In the genomic region with DNA sequence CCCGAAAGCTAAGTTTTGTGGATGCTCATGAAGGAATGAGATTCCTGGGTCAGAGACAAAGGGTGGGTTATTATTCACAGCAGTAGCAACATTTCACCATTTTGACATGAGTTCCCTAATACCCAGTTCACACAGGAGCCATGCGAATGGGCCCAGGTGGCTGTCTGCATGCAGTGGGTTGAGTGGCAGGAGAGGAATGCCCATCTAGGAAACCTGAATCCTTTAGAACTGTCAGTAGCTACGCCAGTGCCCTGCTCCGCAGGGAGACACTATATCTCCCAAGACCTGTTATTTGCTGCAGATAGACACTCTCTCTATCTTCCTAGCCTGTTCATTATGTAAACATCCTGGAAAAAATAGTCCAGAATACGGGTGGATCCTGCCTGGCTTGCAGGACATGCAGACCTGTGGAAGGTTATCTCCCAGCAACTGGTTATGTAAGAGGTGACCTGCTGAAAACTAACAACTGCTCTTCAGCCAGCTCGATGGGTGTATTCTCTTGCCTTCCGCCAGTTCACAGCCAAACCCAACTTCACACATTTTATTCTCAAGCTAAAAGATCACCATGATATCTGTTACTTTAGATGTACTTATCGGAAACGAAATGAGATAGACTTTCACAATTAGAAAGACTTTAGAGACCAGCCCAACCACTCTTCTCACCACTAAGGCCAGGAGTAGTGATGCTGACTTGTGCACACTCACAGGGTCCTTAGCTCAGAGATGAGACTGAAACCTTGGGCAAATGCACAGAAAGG, we compare ENCODE assay signal across 12 cellular contexts. TPM values are rescaled to one million over a fixed set of nuclear protein-coding genes. Genes with fewer than 3 reads are reported as not detected.
DNase-seq lines count a peak whose midpoint lies in the region; ATAC-seq and TF ChIP-seq lines count a peak whose summit lies in the region.
"Had no signal": no experiment of that assay in that cellular context is flagged by ENCODE, and none has a peak within 500 bp of the region (broad histone marks: within the 10 kb centered on the region; RNA-seq: fewer than 3 reads in every experiment).

No MANE protein-coding gene starts in this region.

- peaks cover 0 to 11% (median 0%) of the 10 kb centered on the region in 3 experiments for H3K36me3 ChIP-seq in naive thymus-derived CD4-positive, alpha-beta T cell (ENCODE audit: control insufficient read depth in 2 of 3, insufficient read depth in 3 of 3, low read length in 3 of 3)
- H3K36me3 ChIP-seq: lower lobe of right lung had no signal

- no peak for TF ChIP-seq CTCF in mesothelial cell of epicardium (IDR thresholded peaks at IDR 0.05; ENCODE audit: unreplicated experiment)

- H3K4me1 Mint-ChIP-seq in activated CD4-positive, alpha-beta memory T cell treated with anti-CD3 and anti-CD28 coated beads for 36 hours (ENCODE audit: low read depth), result peaks cover 86% of the 10 kb centered on the region
- H3K4me1 Mint-ChIP-seq in naive thymus-derived CD4-positive, alpha-beta T cell, result peaks cover 45 to 97% (median 88%) of the 10 kb centered on the region in 7 donors
- H3K4me1 Mint-ChIP-seq in mesothelial cell of epicardium, result peaks cover 35% of the 10 kb centered on the region

- CTCF ChIA-PET in activated CD4-positive, alpha-beta memory T cell treated with anti-CD3 and anti-CD28 coated beads for 36 hours (lab: Charles Lee), result interaction anchor here (1.0 to 2.3 kb wide), 6 partner anchors 11 to 139 kb away, joined by 3 to 9 read pairs (median 4); no protein-coding TSS in a partner anchor
- CTCF ChIA-PET in naive thymus-derived CD4-positive, alpha-beta T cell (lab: Charles Lee), result interaction anchor here (1.4 kb wide), 2 partner anchors 19 to 138 kb away, joined by 4 read pairs; no protein-coding TSS in a partner anchor

- peak; percentile 62 for ATAC-seq in naive thymus-derived CD4-positive, alpha-beta T cell
- ATAC-seq in GM18873 (IDR thresholded peaks at IDR 0.05; ENCODE audit: low FRiP score, unreplicated experiment) (no peak), GM18909 (IDR thresholded peaks at IDR 0.05; ENCODE audit: poor library complexity, unreplicated experiment) (no peak)
- ATAC-seq: lower lobe of right lung; stimulated activated memory B cell treated with anti-CD40 and anti-IgM and Interleukin-4, amounts not matched to agents 10 μg/mL and 1 μg/mL and 100 μg/mL, for 72 hours had no signal

- intact Hi-C loops in activated CD4-positive, alpha-beta memory T cell treated with anti-CD3 and anti-CD28 coated beads for 36 hours (cut with micrococcal nuclease), result loop anchor here (1.0 kb wide), 1 partner anchor 8 kb away; no protein-coding TSS in a partner anchor
- intact Hi-C loops in naive thymus-derived CD4-positive, alpha-beta T cell (cut with micrococcal nuclease), result no loop called here

- peak overlapping the region; percentile 34 for H3K27ac ChIP-seq in naive thymus-derived CD4-positive, alpha-beta T cell (ENCODE audit: low read depth, low read length)
- H3K27ac ChIP-seq: lower lobe of right lung had no signal

- DNase-seq in stimulated activated CD4-positive, alpha-beta T cell treated with anti-CD3 and anti-CD28 coated beads, Interleukin-4, amount 100 ng/mL, for 24 hours, result peak; percentile 41
- DNase-seq in stimulated activated CD4-positive, alpha-beta T cell treated with anti-CD3 and anti-CD28 coated beads, Interleukin-15, amount 100 ng/mL, for 24 hours, result no peak
- peak; percentile 61 for DNase-seq in activated CD4-positive, alpha-beta memory T cell treated with anti-CD3 and anti-CD28 coated beads for 36 hours
- no peak for DNase-seq in naive thymus-derived CD4-positive, alpha-beta T cell
- DNase-seq in mesothelial cell of epicardium (ENCODE audit: low spot score in 2 of 2, unreplicated experiment in 2 of 2), result no peak
- DNase-seq in SW 1271 (lab: John Stamatoyannopoulos, UW), result no peak
- DNase-seq: lower lobe of right lung, NCI-H1048, NCI-H524 had no signal

- H3K9me3 Mint-ChIP-seq in activated CD4-positive, alpha-beta memory T cell treated with anti-CD3 and anti-CD28 coated beads for 36 hours, result no peaks in the 10 kb centered on the region
- H3K9me3 Mint-ChIP-seq in naive thymus-derived CD4-positive, alpha-beta T cell, result no peaks in the 10 kb centered on the region
- H3K9me3 Mint-ChIP-seq in mesothelial cell of epicardium, result no peaks in the 10 kb centered on the region
- H3K9me3 Mint-ChIP-seq: stimulated activated memory B cell treated with anti-CD40 and anti-IgM and Interleukin-4, amounts not matched to agents 10 μg/mL and 1 μg/mL and 100 μg/mL, for 72 hours had no signal

- H3K27me3 Mint-ChIP-seq in activated CD4-positive, alpha-beta memory T cell treated with anti-CD3 and anti-CD28 coated beads for 36 hours, result no peaks in the 10 kb centered on the region
- H3K27me3 Mint-ChIP-seq in naive thymus-derived CD4-positive, alpha-beta T cell, result no peaks in the 10 kb centered on the region
- H3K27me3 Mint-ChIP-seq in mesothelial cell of epicardium (ENCODE audit: low read depth), result no peaks in the 10 kb centered on the region
- H3K27me3 Mint-ChIP-seq: stimulated activated memory B cell treated with anti-CD40 and anti-IgM and Interleukin-4, amounts not matched to agents 10 μg/mL and 1 μg/mL and 100 μg/mL, for 72 hours had no signal

- H3K4me1 ChIP-seq in naive thymus-derived CD4-positive, alpha-beta T cell (ENCODE audit: control insufficient read depth in 2 of 2, insufficient read depth in 2 of 2, low read length in 2 of 2), result peaks cover 45 to 71% of the 10 kb centered on the region in 2 donors

- no peak overlapping the region for H3K4me3 ChIP-seq in naive thymus-derived CD4-positive, alpha-beta T cell (ENCODE audit: low read length)
- H3K4me3 ChIP-seq: lower lobe of right lung had no signal

- H3K4me3 Mint-ChIP-seq in activated CD4-positive, alpha-beta memory T cell treated with anti-CD3 and anti-CD28 coated beads for 36 hours, result peak overlapping the region; percentile 13
- peak overlapping the region in 2 of 10 donors; percentile 39 to 42 for H3K4me3 Mint-ChIP-seq in naive thymus-derived CD4-positive, alpha-beta T cell
- H3K4me3 Mint-ChIP-seq in mesothelial cell of epicardium, result no peak overlapping the region
- H3K4me3 Mint-ChIP-seq: stimulated activated memory B cell treated with anti-CD40 and anti-IgM and Interleukin-4, amounts not matched to agents 10 μg/mL and 1 μg/mL and 100 μg/mL, for 72 hours had no signal

- peaks cover 25% of the 10 kb centered on the region for H3K36me3 Mint-ChIP-seq in activated CD4-positive, alpha-beta memory T cell treated with anti-CD3 and anti-CD28 coated beads for 36 hours
- peaks cover 0 to 46% (median 15%) of the 10 kb centered on the region in 5 donors for H3K36me3 Mint-ChIP-seq in naive thymus-derived CD4-positive, alpha-beta T cell
- H3K36me3 Mint-ChIP-seq in mesothelial cell of epicardium, result peaks cover 1% of the 10 kb centered on the region

- no peaks in the 10 kb centered on the region for H3K27me3 ChIP-seq in naive thymus-derived CD4-positive, alpha-beta T cell (ENCODE audit: control insufficient read depth in 2 of 2, insufficient read depth in 2 of 2, low read length in 2 of 2)

- POLR2A ChIA-PET in activated CD4-positive, alpha-beta memory T cell treated with anti-CD3 and anti-CD28 coated beads for 36 hours (lab: Charles Lee), result interaction anchor here (0.7 to 4.7 kb wide), 8 partner anchors 8 to 58 kb away, joined by 3 to 23 read pairs (median 4); no protein-coding TSS in a partner anchor
- POLR2A ChIA-PET in naive thymus-derived CD4-positive, alpha-beta T cell (lab: Charles Lee), result interaction anchor here (1.2 kb wide), 1 partner anchor 11 kb away, joined by 4 read pairs; no protein-coding TSS in a partner anchor

- no peaks in the 10 kb centered on the region for H3K9me3 ChIP-seq in naive thymus-derived CD4-positive, alpha-beta T cell (ENCODE audit: control insufficient read depth in 2 of 3, low read length in 3 of 3)
- H3K9me3 ChIP-seq: lower lobe of right lung had no signal

- peak overlapping the region; percentile 80 for H3K27ac Mint-ChIP-seq in activated CD4-positive, alpha-beta memory T cell treated with anti-CD3 and anti-CD28 coated beads for 36 hours
- peak overlapping the region; percentile 76 to 96 (median 88) for H3K27ac Mint-ChIP-seq in naive thymus-derived CD4-positive, alpha-beta T cell
- no peak overlapping the region for H3K27ac Mint-ChIP-seq in mesothelial cell of epicardium

RNA-seq across cellular contexts. Expression of a gene that starts 59.1 kb away (rescaled TPM):
- 10 to 100 TPM; 38.9 to 40.4 TPM for total RNA-seq in activated CD4-positive, alpha-beta memory T cell treated with anti-CD3 and anti-CD28 coated beads for 36 hours
- 100 to 1,000 TPM in 3 of 5 experiments, 10 to 100 TPM in 2; 88.3 to 152 (median 116) TPM for total RNA-seq in naive thymus-derived CD4-positive, alpha-beta T cell
- 100 to 1,000 TPM in 1 of 2 donors, 10 to 100 TPM in 1; 96.4 to 107 TPM for polyA plus RNA-seq in naive thymus-derived CD4-positive, alpha-beta T cell
- total RNA-seq in mesothelial cell of epicardium, result 19.1 to 20.8 TPM (median 20.6 TPM) in 3 replicates

Comparison
In these comparisons a context has a peak if more than half of its experiments do, and no peak if none do; other contexts are left out.
1. DNase-seq: peak in stimulated activated CD4-positive, alpha-beta T cell treated with anti-CD3 and anti-CD28 coated beads, Interleukin-4, amount 100 ng/mL, for 24 hours (single experiment) and activated CD4-positive, alpha-beta memory T cell treated with anti-CD3 and anti-CD28 coated beads for 36 hours (single experiment); none in stimulated activated CD4-positive, alpha-beta T cell treated with anti-CD3 and anti-CD28 coated beads, Interleukin-15, amount 100 ng/mL, for 24 hours (single experiment), naive thymus-derived CD4-positive, alpha-beta T cell (0 of 9), mesothelial cell of epicardium (0 of 2) and SW 1271 (0 of 2).